ENCODE assay signal across 3 cellular contexts in genomic region chr15:52170199-52170598, GRCh38. TPM values are rescaled to one million over a fixed set of nuclear protein-coding genes. Genes with fewer than 3 reads are reported as not detected.
"Had no signal": no experiment of that assay in that cellular context is flagged by ENCODE, and none has a peak within 500 bp of the region (broad histone marks: within the 10 kb centered on the region; RNA-seq: fewer than 3 reads in every experiment).

No MANE protein-coding gene starts in this region.

RNA-seq across cellular contexts. Expression of gene BCL2L10, which starts 57.6 kb away (rescaled TPM):
- total RNA-seq: M059J, MCF 10A, NCI-H460 had no signal
